Comparison of ENCODE assay signal across 14 cellular contexts in genomic region chr12:120835657-120836056, GRCh38.
DNase-seq lines count a peak whose midpoint lies in the region; ATAC-seq, FAIRE-seq and TF ChIP-seq lines count a peak whose summit lies in the region.
"Had no signal": no experiment of that assay in that cellular context is flagged by ENCODE, and none has a peak within 500 bp of the region (broad histone marks: within the 10 kb centered on the region; RNA-seq: fewer than 3 reads in every experiment).

No MANE protein-coding gene starts in this region.

- FAIRE-seq in pancreas (lab: Jason Lieb, UNC), result no peak

- H3K9me3 ChIP-seq in lower lobe of right lung (no peaks in the 10 kb centered on the region), transverse colon (no peaks in the 10 kb centered on the region), pancreas (no peaks in the 10 kb centered on the region)
- H3K9me3 ChIP-seq: esophagus squamous epithelium, SK-N-SH, vagina had no signal

- peak overlapping the region; percentile 54 for H3K27ac Mint-ChIP-seq in activated naive CD4-positive, alpha-beta T cell treated with anti-CD3 and anti-CD28 coated beads for 36 hours
- H3K27ac Mint-ChIP-seq in activated naive CD4-positive, alpha-beta T cell treated with anti-CD3 and anti-CD28 coated beads, Interleukin-2, amount 50 U/mL, for 72 hours, result peak overlapping the region in 1 of 2 donors; percentile 83
- peak overlapping the region; percentile 55 for H3K27ac Mint-ChIP-seq in activated T-helper 17 cell treated with anti-CD3 and anti-CD28 coated beads, Interleukin-2, amount 50 U/mL, for 72 hours
- H3K27ac Mint-ChIP-seq in WTC11, result no peak overlapping the region

- peaks cover 4% of the 10 kb centered on the region for H3K36me3 Mint-ChIP-seq in activated naive CD4-positive, alpha-beta T cell treated with anti-CD3 and anti-CD28 coated beads for 36 hours (ENCODE audit: low read depth)
- no peaks in the 10 kb centered on the region for H3K36me3 Mint-ChIP-seq in activated naive CD4-positive, alpha-beta T cell treated with anti-CD3 and anti-CD28 coated beads, Interleukin-2, amount 50 U/mL, for 72 hours
- H3K36me3 Mint-ChIP-seq in activated T-helper 17 cell treated with anti-CD3 and anti-CD28 coated beads, Interleukin-2, amount 50 U/mL, for 72 hours (ENCODE audit: low read depth), result peaks cover 4% of the 10 kb centered on the region
- H3K36me3 Mint-ChIP-seq in WTC11, result no peaks in the 10 kb centered on the region

- H3K9me3 Mint-ChIP-seq in activated naive CD4-positive, alpha-beta T cell treated with anti-CD3 and anti-CD28 coated beads for 36 hours, result no peaks in the 10 kb centered on the region
- no peaks in the 10 kb centered on the region for H3K9me3 Mint-ChIP-seq in activated naive CD4-positive, alpha-beta T cell treated with anti-CD3 and anti-CD28 coated beads, Interleukin-2, amount 50 U/mL, for 72 hours
- H3K9me3 Mint-ChIP-seq in activated T-helper 17 cell treated with anti-CD3 and anti-CD28 coated beads, Interleukin-2, amount 50 U/mL, for 72 hours, result no peaks in the 10 kb centered on the region
- no peaks in the 10 kb centered on the region for H3K9me3 Mint-ChIP-seq in WTC11

- H3K4me3 ChIP-seq in lower lobe of right lung, result no peak overlapping the region
- H3K4me3 ChIP-seq in transverse colon, result no peak overlapping the region
- no peak overlapping the region for H3K4me3 ChIP-seq in pancreas
- H3K4me3 ChIP-seq: esophagus squamous epithelium, vagina had no signal

- 44 to 70% methylated on average over 1 of the region's 1 CpG for WGBS in transverse colon (ENCODE audit: low coverage in 1 of 2), 2 donors
- 74 to 77% methylated on average over 1 of the region's 1 CpG for WGBS in pancreas, 2 donors

- TF ChIP-seq CTCF in lower lobe of right lung (IDR thresholded peaks at IDR 0.05) (no peak), transverse colon (IDR thresholded peaks at IDR 0.05) (no peak), WTC11 (IDR thresholded peaks at IDR 0.05) (no peak), pancreas (IDR thresholded peaks at IDR 0.05) (no peak)

- no peaks in the 10 kb centered on the region for H3K27me3 ChIP-seq in lower lobe of right lung (ENCODE audit: low read depth)
- H3K27me3 ChIP-seq in transverse colon, result no peaks in the 10 kb centered on the region
- no peaks in the 10 kb centered on the region for H3K27me3 ChIP-seq in pancreas
- H3K27me3 ChIP-seq: esophagus squamous epithelium, vagina had no signal

- POLR2A ChIA-PET in WTC11 (lab: Charles Lee), result no interaction called here

- H3K27me3 Mint-ChIP-seq in activated naive CD4-positive, alpha-beta T cell treated with anti-CD3 and anti-CD28 coated beads for 36 hours (ENCODE audit: low read depth), result no peaks in the 10 kb centered on the region
- H3K27me3 Mint-ChIP-seq in activated T-helper 17 cell treated with anti-CD3 and anti-CD28 coated beads, Interleukin-2, amount 50 U/mL, for 72 hours, result no peaks in the 10 kb centered on the region
- no peaks in the 10 kb centered on the region for H3K27me3 Mint-ChIP-seq in WTC11 (ENCODE audit: low read depth)

- peaks cover 61% of the 10 kb centered on the region for H3K4me1 Mint-ChIP-seq in activated naive CD4-positive, alpha-beta T cell treated with anti-CD3 and anti-CD28 coated beads for 36 hours (ENCODE audit: low read depth)
- peaks cover 31% of the 10 kb centered on the region for H3K4me1 Mint-ChIP-seq in activated T-helper 17 cell treated with anti-CD3 and anti-CD28 coated beads, Interleukin-2, amount 50 U/mL, for 72 hours
- H3K4me1 Mint-ChIP-seq in WTC11, result peaks cover 35% of the 10 kb centered on the region

- in situ Hi-C loops in transverse colon (cut with MboI; ENCODE audit: low pct_ligation_motif_present in 1 of 4, low pct_unique_long_range_greater_than_20kb in 1 of 4, low sequenced_read_pairs in 3 of 4), result no loop called here

- H3K27ac ChIP-seq in lower lobe of right lung (peak overlapping the region; percentile 38), transverse colon (peak overlapping the region in 3 of 4 donors; percentile 3 to 27 (median 16)), pancreas (no peak overlapping the region)
- H3K27ac ChIP-seq: vagina had no signal

- H3K4me3 Mint-ChIP-seq in activated naive CD4-positive, alpha-beta T cell treated with anti-CD3 and anti-CD28 coated beads for 36 hours, result peak overlapping the region; percentile 10
- peak overlapping the region; percentile 49 for H3K4me3 Mint-ChIP-seq in activated T-helper 17 cell treated with anti-CD3 and anti-CD28 coated beads, Interleukin-2, amount 50 U/mL, for 72 hours
- no peak overlapping the region for H3K4me3 Mint-ChIP-seq in WTC11

- no peak for DNase-seq in activated naive CD4-positive, alpha-beta T cell treated with anti-CD3 and anti-CD28 coated beads for 36 hours
- no peak for DNase-seq in activated naive CD4-positive, alpha-beta T cell treated with anti-CD3 and anti-CD28 coated beads, Interleukin-2, amount 50 U/mL, for 72 hours (ENCODE audit: low spot score in 2 of 2)
- no peak for DNase-seq in lower lobe of right lung
- DNase-seq in transverse colon, result no peak
- DNase-seq in WTC11 (ENCODE audit: low spot score), result no peak
- DNase-seq in pancreas, result no peak
- no peak for DNase-seq in NCI-H2227 (lab: John Stamatoyannopoulos, UW; ENCODE audit: unreplicated experiment)
- DNase-seq: esophagus squamous epithelium, Kasumi-1, NCI-H524, posterior cingulate gyrus, SK-N-SH had no signal

- H3K4me1 ChIP-seq in lower lobe of right lung, result peaks cover 55% of the 10 kb centered on the region
- peaks cover 5 to 59% (median 26%) of the 10 kb centered on the region in 4 donors for H3K4me1 ChIP-seq in transverse colon
- peaks cover 0 to 13% (median 0%) of the 10 kb centered on the region in 3 donors for H3K4me1 ChIP-seq in pancreas

- CTCF ChIA-PET in activated naive CD4-positive, alpha-beta T cell treated with anti-CD3 and anti-CD28 coated beads for 36 hours (lab: Charles Lee), result interaction anchor here (1.1 kb wide), 1 partner anchor 136 kb away, joined by 3 read pairs; no protein-coding TSS in a partner anchor
- CTCF ChIA-PET in WTC11 (lab: Charles Lee), result interaction anchor here (0.6 kb wide), 1 partner anchor 21 kb away, joined by 3 read pairs; no protein-coding TSS in a partner anchor

- TF ChIP-seq EP300 in transverse colon (IDR thresholded peaks at IDR 0.05; ENCODE audit: low read depth), result no peak

- intact Hi-C loops in activated naive CD4-positive, alpha-beta T cell treated with anti-CD3 and anti-CD28 coated beads for 36 hours (cut with micrococcal nuclease), result loop anchor here (1.0 to 2.0 kb wide), 3 partner anchors 15 to 52 kb away; no protein-coding TSS in a partner anchor
- intact Hi-C loops in lower lobe of right lung (cut with DNase I), result no loop called here
- intact Hi-C loops in transverse colon (cut with DNase I; ENCODE audit: low total_unique reads), result no loop called here
- intact Hi-C loops in pancreas (cut with DNase I), result no loop called here

- TF ChIP-seq POLR2A in transverse colon (IDR thresholded peaks at IDR 0.05), result no peak

- ATAC-seq in activated naive CD4-positive, alpha-beta T cell treated with anti-CD3 and anti-CD28 coated beads, Interleukin-2, amount 50 U/mL, for 72 hours, result no peak
- ATAC-seq in activated T-helper 17 cell treated with anti-CD3 and anti-CD28 coated beads, Interleukin-2, amount 50 U/mL, for 72 hours (replicated peaks), result no peak
- ATAC-seq in lower lobe of right lung, result peak; percentile 68 to 89
- ATAC-seq in WTC11, result no peak
- ATAC-seq in pancreas, result no peak

- H3K36me3 ChIP-seq in lower lobe of right lung, result no peaks in the 10 kb centered on the region
- no peaks in the 10 kb centered on the region for H3K36me3 ChIP-seq in transverse colon
- no peaks in the 10 kb centered on the region for H3K36me3 ChIP-seq in pancreas
- H3K36me3 ChIP-seq: vagina had no signal

TF ChIP-seq in WTC11, 78 proteins besides CTCF, POLR2A, EP300 and RAD21:
- TF ChIP-seq JUN (CRISPR knock-in tag; IDR thresholded peaks at IDR 0.05) (no peak), MYBL2 (CRISPR knock-in tag; IDR thresholded peaks at IDR 0.05) (no peak), FOXP1 (CRISPR knock-in tag; IDR thresholded peaks at IDR 0.05; ENCODE audit: borderline replicate concordance) (no peak), JAZF1 (CRISPR knock-in tag; IDR thresholded peaks at IDR 0.05) (no peak), ZNF263 (CRISPR knock-in tag; IDR thresholded peaks at IDR 0.05; ENCODE audit: low read depth) (no peak), GTF2I (CRISPR knock-in tag; conservative IDR thresholded peaks at IDR 0.05) (no peak), HMGA2 (CRISPR knock-in tag; IDR thresholded peaks at IDR 0.05) (no peak), CDX4 (CRISPR knock-in tag; IDR thresholded peaks at IDR 0.05; ENCODE audit: borderline replicate concordance) (no peak), ZNF219 (CRISPR knock-in tag; IDR thresholded peaks at IDR 0.05; ENCODE audit: borderline replicate concordance) (no peak), PRDM15 (CRISPR knock-in tag; IDR thresholded peaks at IDR 0.05) (no peak)

Comparison
In these comparisons a context has a peak if more than half of its experiments do, and no peak if none do; other contexts are left out.
1. ATAC-seq: peak in lower lobe of right lung (2 of 2); none in activated naive CD4-positive, alpha-beta T cell treated with anti-CD3 and anti-CD28 coated beads, Interleukin-2, amount 50 U/mL, for 72 hours (0 of 2), activated T-helper 17 cell treated with anti-CD3 and anti-CD28 coated beads, Interleukin-2, amount 50 U/mL, for 72 hours (single experiment), WTC11 (single experiment) and pancreas (0 of 4).
2. H3K27ac ChIP-seq: peak in lower lobe of right lung (single experiment) and transverse colon (3 of 4); none in pancreas (0 of 4).